ENCODE assay signal across 8 cellular contexts in the genomic region with DNA sequence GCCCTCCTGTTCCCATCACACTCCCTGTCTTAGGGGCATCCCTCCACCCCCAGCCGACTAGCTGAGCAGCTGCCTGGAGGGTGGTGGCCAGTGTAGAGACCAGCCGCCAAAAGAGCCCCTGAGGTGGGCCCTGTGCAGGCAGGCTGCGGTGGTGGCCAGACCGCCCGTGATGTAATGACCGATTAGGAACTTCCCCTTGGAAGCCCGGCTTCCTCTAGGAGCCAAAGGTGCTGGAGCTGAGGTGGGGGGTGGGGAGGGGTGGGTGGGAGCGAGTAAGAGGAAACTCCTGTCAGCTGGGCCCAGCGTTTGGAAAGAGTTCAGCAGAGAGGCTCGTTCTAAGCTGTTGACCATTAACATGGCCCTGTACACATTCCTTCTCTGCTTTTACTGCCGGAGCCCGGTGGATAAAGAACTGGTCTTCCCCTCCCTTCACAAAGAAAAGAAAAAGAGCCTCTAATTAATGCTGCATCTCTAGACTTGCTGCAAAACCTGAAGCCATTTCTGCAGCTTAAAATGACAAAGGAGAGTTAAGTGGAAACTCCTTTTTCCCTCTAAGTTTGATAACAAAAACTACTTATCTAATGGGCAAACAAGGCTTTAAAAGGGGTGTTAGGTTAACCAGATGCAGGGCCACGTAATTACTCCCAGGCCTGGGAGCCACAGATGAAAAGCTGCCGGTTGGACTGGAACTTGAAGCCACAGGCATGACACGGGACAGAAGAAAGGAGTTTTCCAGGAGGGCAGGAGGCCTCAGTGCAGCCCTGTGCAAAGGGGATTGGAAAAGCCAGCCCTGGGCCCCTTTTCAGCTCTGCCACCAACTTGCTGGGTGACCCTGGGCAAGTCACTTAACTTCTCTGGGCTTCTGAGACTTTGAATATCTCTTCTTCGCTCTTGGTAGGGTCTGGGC.
A peak's percentile ranks its signal among the peaks of the same experiment; 100 is the strongest.
DNase-seq lines count a peak whose midpoint lies in the region; ATAC-seq and TF ChIP-seq lines count a peak whose summit lies in the region.

No MANE protein-coding gene starts in this region.

- H3K27me3 ChIP-seq in esophagus muscularis mucosa (no peaks in the 10 kb centered on the region), upper lobe of left lung (no peaks in the 10 kb centered on the region)

- POLR2A ChIA-PET in RWPE1 (lab: Yijun Ruan, JAX; ENCODE audit: low non-redundant PET) = no interaction called here

- H3K27me3 Mint-ChIP-seq in activated CD8-positive, alpha-beta memory T cell treated with anti-CD3 and anti-CD28 coated beads, Interleukin-2, amount 10 ng/mL, durations not matched to agents 7 days and 5 days = peaks cover 12% of the 10 kb centered on the region

- H3K27ac ChIP-seq in RWPE1 (peak overlapping the region; percentile 12; the same call in 1 of the 2 replicates), esophagus muscularis mucosa (replicated peaks in 1 of 4) (peak overlapping the region; percentile 65 to 81 (median 75)), upper lobe of left lung (peak overlapping the region; percentile 54 to 68 (median 64))

- ATAC-seq in upper lobe of left lung (ENCODE audit: low FRiP score in 2 of 2) (peak; percentile 9 to 36), GM21619 (IDR thresholded peaks at IDR 0.05; ENCODE audit: unreplicated experiment) (no peak), GM19455 (IDR thresholded peaks at IDR 0.05; ENCODE audit: unreplicated experiment) (no peak)
- ATAC-seq in activated CD8-positive, alpha-beta memory T cell treated with anti-CD3 and anti-CD28 coated beads, Interleukin-2, amount 10 ng/mL, durations not matched to agents 7 days and 5 days = no peak

- H3K27ac Mint-ChIP-seq in activated CD8-positive, alpha-beta memory T cell treated with anti-CD3 and anti-CD28 coated beads, Interleukin-2, amount 10 ng/mL, durations not matched to agents 7 days and 5 days = no peak overlapping the region

- no peaks in the 10 kb centered on the region for H3K36me3 Mint-ChIP-seq in activated CD8-positive, alpha-beta memory T cell treated with anti-CD3 and anti-CD28 coated beads, Interleukin-2, amount 10 ng/mL, durations not matched to agents 7 days and 5 days

- 38% methylated on average over 9 of the region's 16 CpGs for WGBS in esophagus muscularis mucosa
- 18 to 32% methylated on average over 9 to 16 of the region's 16 CpGs for WGBS in upper lobe of left lung, 2 donors

- intact Hi-C loops in esophagus muscularis mucosa (cut with DNase I) = loop anchor here (5.0 kb wide), 2 partner anchors 156 to 171 kb away; no protein-coding TSS in a partner anchor

- H3K4me3 ChIP-seq in esophagus muscularis mucosa (no peak overlapping the region), upper lobe of left lung (no peak overlapping the region)

- DNase-seq in RWPE1 (ENCODE audit: low spot score) (no peak), esophagus muscularis mucosa (ENCODE audit: extremely low spot score) (no peak), mucosa of gallbladder (ENCODE audit: low spot score) (peak; percentile 65), upper lobe of left lung (peak in 1 of 2 donors; percentile 38)
- no peak for DNase-seq in stimulated activated CD4-positive, alpha-beta T cell treated with anti-CD3 and anti-CD28 coated beads, Interleukin-4, amount 100 ng/mL, for 4 hours
- no peak for DNase-seq in activated CD8-positive, alpha-beta memory T cell treated with anti-CD3 and anti-CD28 coated beads, Interleukin-2, amount 10 ng/mL, durations not matched to agents 7 days and 5 days

- no peak overlapping the region for H3K4me3 Mint-ChIP-seq in activated CD8-positive, alpha-beta memory T cell treated with anti-CD3 and anti-CD28 coated beads, Interleukin-2, amount 10 ng/mL, durations not matched to agents 7 days and 5 days

- TF ChIP-seq POLR2A in esophagus muscularis mucosa (IDR thresholded peaks at IDR 0.05; ENCODE audit: low read depth) (no peak), upper lobe of left lung (IDR thresholded peaks at IDR 0.05) (no peak)

- H3K9me3 ChIP-seq in esophagus muscularis mucosa (no peaks in the 10 kb centered on the region), upper lobe of left lung (no peaks in the 10 kb centered on the region)

- no peak for TF ChIP-seq CTCF in RWPE1 (conservative IDR thresholded peaks at IDR 0.05; ENCODE audit: low read depth)
- no peak for TF ChIP-seq CTCF in esophagus muscularis mucosa (IDR thresholded peaks at IDR 0.05)
- TF ChIP-seq CTCF in upper lobe of left lung (IDR thresholded peaks at IDR 0.05) = no peak

- CTCF ChIA-PET in RWPE1 (lab: Yijun Ruan, JAX) = interaction anchor here (0.6 to 3.3 kb wide), 11 partner anchors 14 to 359 kb away, joined by 3 to 31 read pairs (median 3); no protein-coding TSS in a partner anchor
- CTCF ChIA-PET in activated CD8-positive, alpha-beta memory T cell treated with anti-CD3 and anti-CD28 coated beads, Interleukin-2, amount 10 ng/mL, durations not matched to agents 7 days and 5 days (lab: Charles Lee) = interaction anchor here (0.8 kb wide), 2 partner anchors 16 to 154 kb away, joined by 3 read pairs; no protein-coding TSS in a partner anchor

- TF ChIP-seq EP300 in esophagus muscularis mucosa (IDR thresholded peaks at IDR 0.05) (no peak), upper lobe of left lung (IDR thresholded peaks at IDR 0.05) (no peak)

- H3K4me1 ChIP-seq in esophagus muscularis mucosa = peaks cover 36 to 55% (median 47%) of the 10 kb centered on the region in 4 donors
- peaks cover 67 to 89% (median 78%) of the 10 kb centered on the region in 4 donors for H3K4me1 ChIP-seq in upper lobe of left lung

- H3K4me1 Mint-ChIP-seq in activated CD8-positive, alpha-beta memory T cell treated with anti-CD3 and anti-CD28 coated beads, Interleukin-2, amount 10 ng/mL, durations not matched to agents 7 days and 5 days = no peaks in the 10 kb centered on the region

- H3K9me3 Mint-ChIP-seq in activated CD8-positive, alpha-beta memory T cell treated with anti-CD3 and anti-CD28 coated beads, Interleukin-2, amount 10 ng/mL, durations not matched to agents 7 days and 5 days (ENCODE audit: low read depth) = no peaks in the 10 kb centered on the region

- no peaks in the 10 kb centered on the region for H3K36me3 ChIP-seq in esophagus muscularis mucosa
- H3K36me3 ChIP-seq in upper lobe of left lung = peaks cover 0 to 6% (median 0%) of the 10 kb centered on the region in 4 donors

Comparison
In these comparisons a context has a peak if more than half of its experiments do, and no peak if none do; other contexts are left out.
1. H3K27ac ChIP-seq: peak in every context shown above with its lines; median percentile 75 in esophagus muscularis mucosa; 64 in upper lobe of left lung; 12 in RWPE1.
2. ATAC-seq: peak in upper lobe of left lung (2 of 2); none in GM21619 (single experiment), GM19455 (single experiment) and activated CD8-positive, alpha-beta memory T cell treated with anti-CD3 and anti-CD28 coated beads, Interleukin-2, amount 10 ng/mL, durations not matched to agents 7 days and 5 days (single experiment).